ENCODE assay signal across 18 cellular contexts in the genomic region with DNA sequence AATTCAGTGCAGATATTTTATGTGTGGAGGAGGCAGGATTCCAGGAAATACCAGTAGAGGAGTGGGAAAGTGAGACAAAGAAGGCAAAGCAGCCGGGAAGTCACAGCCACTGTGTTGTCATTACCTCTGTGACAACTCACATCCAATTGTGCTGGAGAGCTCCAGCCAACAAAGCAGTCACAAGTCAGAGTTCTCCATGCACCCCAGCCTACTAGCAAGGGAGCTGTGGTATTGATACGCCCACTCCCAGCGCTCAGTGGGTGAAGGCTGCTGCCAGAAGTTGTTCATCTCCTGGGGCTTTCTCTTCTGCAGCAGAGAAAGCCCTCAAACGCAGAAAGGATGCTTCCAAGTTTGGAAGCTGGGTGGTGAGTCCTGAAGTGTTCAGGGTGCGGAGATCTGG.
DNase-seq lines count a peak whose midpoint lies in the region; ATAC-seq, FAIRE-seq and TF ChIP-seq lines count a peak whose summit lies in the region.
"Had no signal": no experiment of that assay in that cellular context is flagged by ENCODE, and none has a peak within 500 bp of the region (broad histone marks: within the 10 kb centered on the region; RNA-seq: fewer than 3 reads in every experiment).

No MANE protein-coding gene starts in this region.

- peaks cover 0 to 7% of the 10 kb centered on the region in 2 experiments for H4K20me1 ChIP-seq in H1 (replicated peaks in 1 of 2; ENCODE audit: control insufficient read depth in 1 of 2, insufficient read depth in 2 of 2, low read length in 2 of 2)
- H4K20me1 ChIP-seq: BLaER1 treated with 17β-estradiol and CSF1 and Interleukin-3, amounts not matched to agents 10 nM and 100 nM had no signal

- H2BK12ac ChIP-seq in H1 (ENCODE audit: low read depth, low read length), result no peak overlapping the region

- H3K56ac ChIP-seq in H1 (replicated peaks; ENCODE audit: insufficient read length, low read depth, low read length), result no peak overlapping the region

- no peak overlapping the region for H2BK15ac ChIP-seq in H1 (ENCODE audit: low read length)

- H3K36me3 ChIP-seq in H1 (ENCODE audit: control insufficient read depth in 2 of 4, insufficient read depth in 4 of 4, low read length in 3 of 4), result no peaks in the 10 kb centered on the region
- H3K36me3 ChIP-seq in sigmoid colon, result no peaks in the 10 kb centered on the region
- H3K36me3 ChIP-seq: BLaER1 treated with 17β-estradiol and CSF1 and Interleukin-3, amounts not matched to agents 10 nM and 100 nM had no signal

- WGBS in H1 (ENCODE audit: extremely low coverage in 1 of 2, insufficient coverage in 1 of 2, insufficient read length in 1 of 2, insufficient replicate concordance in 2 of 2, low coverage in 1 of 2, low lambda C conversion rate in 2 of 2, missing lambda C conversion rate in 1 of 2), 2 experiments, result 51% methylated on average over 5 of the region's 5 CpGs; no CpG with 5 or more reads in 1 of the 2 experiments
- whole genome bisulfite sequencing in sigmoid colon, 2 donors, result 67 to 81% methylated on average over 5 of the region's 5 CpGs

- TF ChIP-seq POLR2A in H1 (IDR thresholded peaks at IDR 0.05; ENCODE audit: control extremely low read depth in 1 of 2, low read depth in 2 of 2, low read length in 2 of 2) (no peak), sigmoid colon (IDR thresholded peaks at IDR 0.05) (no peak)

- H2BK20ac ChIP-seq in H1 (ENCODE audit: low read length), result no peak overlapping the region

- POLR2A ChIA-PET in H1 (lab: Charles Lee; ENCODE audit: partially characterized antibody), result no interaction called here
- POLR2A ChIA-PET in activated CD4-positive, alpha-beta T cell treated with anti-CD3 and anti-CD28 coated beads for 36 hours (lab: Charles Lee), result no interaction called here

- H3K9ac ChIP-seq in H1 (replicated peaks in 1 of 4; ENCODE audit: extremely low read depth in 1 of 4, low read depth in 3 of 4, low read length in 3 of 4), result no peak overlapping the region
- H3K9ac ChIP-seq: BLaER1 treated with 17β-estradiol and CSF1 and Interleukin-3, amounts not matched to agents 10 nM and 100 nM had no signal

- no peak overlapping the region for H2BK120ac ChIP-seq in H1 (replicated peaks; ENCODE audit: low read depth, low read length)

- H2BK5ac ChIP-seq in H1 (ENCODE audit: low read depth, low read length), result no peak overlapping the region

- no peaks in the 10 kb centered on the region for H3K4me1 ChIP-seq in H1 (replicated peaks in 1 of 4; ENCODE audit: control insufficient read depth in 3 of 4, insufficient read depth in 4 of 4, low read length in 3 of 4)
- H3K4me1 ChIP-seq in sigmoid colon, result no peaks in the 10 kb centered on the region
- H3K4me1 ChIP-seq: BLaER1 treated with 17β-estradiol and CSF1 and Interleukin-3, amounts not matched to agents 10 nM and 100 nM had no signal

- TF ChIP-seq EP300 in H1 (IDR thresholded peaks at IDR 0.05; ENCODE audit: borderline replicate concordance in 1 of 2, low read depth in 2 of 2, low read length in 2 of 2), result no peak
- TF ChIP-seq EP300 in sigmoid colon (IDR thresholded peaks at IDR 0.05), result no peak

- no peak overlapping the region for H3K14ac ChIP-seq in H1 (ENCODE audit: insufficient read length)

- H3K27me3 ChIP-seq in H1 (replicated peaks in 1 of 4; ENCODE audit: control insufficient read depth in 3 of 4, extremely low read depth in 1 of 4, insufficient read depth in 3 of 4, low read length in 3 of 4) (no peaks in the 10 kb centered on the region; a peak in 1 of 7 replicates), sigmoid colon (no peaks in the 10 kb centered on the region)
- H3K27me3 ChIP-seq: BLaER1 treated with 17β-estradiol and CSF1 and Interleukin-3, amounts not matched to agents 10 nM and 100 nM had no signal

- no peak overlapping the region for H3K4ac ChIP-seq in H1 (replicated peaks; ENCODE audit: insufficient read length, low read depth, low read length)

- H3K9me3 ChIP-seq in H1 (ENCODE audit: insufficient read depth in 2 of 2, low read depth in 1 of 2, low read length in 1 of 2) (no peaks in the 10 kb centered on the region), sigmoid colon (no peaks in the 10 kb centered on the region)
- H3K9me3 ChIP-seq: BLaER1 treated with 17β-estradiol and CSF1 and Interleukin-3, amounts not matched to agents 10 nM and 100 nM had no signal

- CTCF ChIA-PET in H1 (lab: Charles Lee; ENCODE audit: partially characterized antibody), result no interaction called here
- CTCF ChIA-PET in activated CD4-positive, alpha-beta T cell treated with anti-CD3 and anti-CD28 coated beads for 36 hours (lab: Charles Lee), result no interaction called here

- H4K91ac ChIP-seq in H1 (replicated peaks; ENCODE audit: insufficient read length, low read length), result no peak overlapping the region

- intact Hi-C loops in cardiac septum (cut with DNase I) (no loop called here), Right ventricle myocardium inferior (cut with DNase I) (no loop called here), sigmoid colon (cut with DNase I) (no loop called here)
- intact Hi-C loops in activated CD4-positive, alpha-beta T cell treated with anti-CD3 and anti-CD28 coated beads for 36 hours (cut with DNase I, micrococcal nuclease), result no loop called here

- H3K36me3 Mint-ChIP-seq in activated CD4-positive, alpha-beta T cell treated with anti-CD3 and anti-CD28 coated beads for 36 hours (ENCODE audit: low read depth), result no peaks in the 10 kb centered on the region
- H3K36me3 Mint-ChIP-seq: CD8-positive, alpha-beta T cell had no signal

- H3K79me2 ChIP-seq in H1 (ENCODE audit: control insufficient read depth in 1 of 2, insufficient read depth in 2 of 2, low read length in 2 of 2), result no peaks in the 10 kb centered on the region

- H4K5ac ChIP-seq in H1 (ENCODE audit: insufficient read length, low read depth, low read length), result no peak overlapping the region

- H3K27ac Mint-ChIP-seq in activated CD4-positive, alpha-beta T cell treated with anti-CD3 and anti-CD28 coated beads for 36 hours, result no peak overlapping the region
- H3K27ac Mint-ChIP-seq: B cell; CD8-positive, alpha-beta T cell; GM23338 had no signal

- ATAC-seq in Right ventricle myocardium inferior (no peak), HG03135 (IDR thresholded peaks at IDR 0.05; ENCODE audit: unreplicated experiment) (no peak)
- no peak for ATAC-seq in activated CD4-positive, alpha-beta T cell treated with anti-CD3 and anti-CD28 coated beads for 36 hours
- ATAC-seq: CD8-positive, alpha-beta T cell; GM23338; HCT116 had no signal

- H3K4me3 ChIP-seq in H1 (ENCODE audit: extremely low read depth in 1 of 4, insufficient read depth in 2 of 4, low read depth in 3 of 4, low read length in 4 of 4), result no peak overlapping the region
- H3K4me3 ChIP-seq in sigmoid colon, result no peak overlapping the region
- H3K4me3 ChIP-seq: BLaER1 treated with 17β-estradiol and CSF1 and Interleukin-3, amounts not matched to agents 10 nM and 100 nM; GM23338 had no signal

- H3K23ac ChIP-seq in H1 (ENCODE audit: insufficient read length), result no peak overlapping the region

- no peak overlapping the region for H4K8ac ChIP-seq in H1 (ENCODE audit: extremely low read depth, insufficient read depth, low read length)

- TF ChIP-seq CTCF in H1 (IDR thresholded peaks at IDR 0.05; ENCODE audit: control extremely low read depth in 1 of 3, insufficient read depth in 1 of 3, low read depth in 1 of 3, low read length in 3 of 3), result no peak
- no peak for TF ChIP-seq CTCF in sigmoid colon (IDR thresholded peaks at IDR 0.05)

- no peak overlapping the region for H2AK5ac ChIP-seq in H1 (ENCODE audit: low read depth, low read length)

- H3K23me2 ChIP-seq in H1 (ENCODE audit: low read depth, low read length), result peaks cover 8% of the 10 kb centered on the region; the same call in 1 of the 2 replicates

- no peak for FAIRE-seq in H1 (lab: Jason Lieb, UNC)

- no peak overlapping the region for H3K18ac ChIP-seq in H1 (ENCODE audit: extremely low read depth, low read length)

- no peak overlapping the region for H3K4me3 Mint-ChIP-seq in activated CD4-positive, alpha-beta T cell treated with anti-CD3 and anti-CD28 coated beads for 36 hours
- H3K4me3 Mint-ChIP-seq: B cell; CD8-positive, alpha-beta T cell; GM23338 had no signal

- no peaks in the 10 kb centered on the region for H3K9me3 Mint-ChIP-seq in activated CD4-positive, alpha-beta T cell treated with anti-CD3 and anti-CD28 coated beads for 36 hours (ENCODE audit: low read depth)
- H3K9me3 Mint-ChIP-seq: CD8-positive, alpha-beta T cell; GM23338 had no signal

- H3K27me3 Mint-ChIP-seq in activated CD4-positive, alpha-beta T cell treated with anti-CD3 and anti-CD28 coated beads for 36 hours, result no peaks in the 10 kb centered on the region

- TF ChIP-seq RAD21 in H1 (IDR thresholded peaks at IDR 0.05 in 1 of 2, conservative IDR thresholded peaks at IDR 0.05 in 1 of 2; ENCODE audit: low read depth in 2 of 2, low read length in 2 of 2), result no peak

- H3K4me1 Mint-ChIP-seq in activated CD4-positive, alpha-beta T cell treated with anti-CD3 and anti-CD28 coated beads for 36 hours, result no peaks in the 10 kb centered on the region
- H3K4me1 Mint-ChIP-seq: B cell, GM23338 had no signal

- H3K27ac ChIP-seq in H1 (ENCODE audit: low read depth, low read length) (no peak overlapping the region), sigmoid colon (no peak overlapping the region)
- H3K27ac ChIP-seq: BLaER1 treated with 17β-estradiol and CSF1 and Interleukin-3, amounts not matched to agents 10 nM and 100 nM had no signal

- no peaks in the 10 kb centered on the region for H3K79me1 ChIP-seq in H1 (ENCODE audit: low read depth, low read length)

- DNase-seq in cardiac septum (ENCODE audit: low spot score) (peak; percentile 7), Right ventricle myocardium inferior (ENCODE audit: missing footprints) (no peak), H1 (ENCODE audit: low read depth in 1 of 2, low spot score in 2 of 2) (no peak), mesenteric fat pad (ENCODE audit: low spot score) (peak; percentile 37), sigmoid colon (peak; percentile 8), HPDE6-E6E7 (ENCODE audit: extremely low spot score) (no peak)
- DNase-seq in activated CD4-positive, alpha-beta T cell treated with anti-CD3 and anti-CD28 coated beads for 36 hours, result no peak
- DNase-seq: 8988T; Calu3; CD8-positive, alpha-beta T cell; DMS79 treated with DMSO at 0.1 percent for 48 hours; GF-D8; H7 had no signal

- H3K4me2 ChIP-seq in H1 (ENCODE audit: insufficient read depth in 1 of 2, low read depth in 2 of 2, low read length in 2 of 2), result no peak overlapping the region
- H3K4me2 ChIP-seq: BLaER1 treated with 17β-estradiol and CSF1 and Interleukin-3, amounts not matched to agents 10 nM and 100 nM; GM23338 had no signal

- 0 out of 2 replicates have a peak overlapping the region, but pooled peaks have one; percentile 39 for H2AFZ ChIP-seq in H1 (ENCODE audit: low read length)
- H2AFZ ChIP-seq: GM23338 had no signal

TF ChIP-seq in H1, 55 proteins besides CTCF, POLR2A, EP300 and RAD21 (continues in another document):
- no peak for TF ChIP-seq SIX5 (IDR thresholded peaks at IDR 0.05; ENCODE audit: low read depth, low read length)
- TF ChIP-seq KDM5A (IDR thresholded peaks at IDR 0.05; ENCODE audit: low read length), result no peak
- no peak for TF ChIP-seq JUND (IDR thresholded peaks at IDR 0.05; ENCODE audit: low read length)
- TF ChIP-seq PHF8 (conservative IDR thresholded peaks at IDR 0.05; ENCODE audit: low read depth, low read length), result no peak
- no peak for TF ChIP-seq GTF2F1 (IDR thresholded peaks at IDR 0.05; ENCODE audit: borderline replicate concordance, low read depth, low read length)
- no peak for TF ChIP-seq TCF12 (IDR thresholded peaks at IDR 0.05; ENCODE audit: low read depth, low read length)
- no peak for TF ChIP-seq BCL11A (IDR thresholded peaks at IDR 0.05; ENCODE audit: low read depth in 2 of 2, low read length in 2 of 2)

Comparison
In these comparisons a context has a peak if more than half of its experiments do, and no peak if none do; other contexts are left out.
1. DNase-seq: peak in cardiac septum (single experiment), mesenteric fat pad (single experiment) and sigmoid colon (single experiment); none in Right ventricle myocardium inferior (single experiment), H1 (0 of 2), HPDE6-E6E7 (single experiment) and activated CD4-positive, alpha-beta T cell treated with anti-CD3 and anti-CD28 coated beads for 36 hours (single experiment).